24 cellular contexts compared by ENCODE assay signal in genomic region chr6:95777338-95777737, GRCh38.
"Had no signal": no experiment of that assay in that cellular context is flagged by ENCODE, and none has a peak within 500 bp of the region (broad histone marks: within the 10 kb centered on the region; RNA-seq: fewer than 3 reads in every experiment).

No MANE protein-coding gene starts in this region.

- H3K4me3 ChIP-seq: colonic mucosa, coronary artery, dorsolateral prefrontal cortex, esophagus muscularis mucosa, esophagus squamous epithelium, gastrocnemius medialis, gastroesophageal sphincter, heart left ventricle, heart right ventricle had no signal

- DNase-seq: colonic mucosa; cortex of kidney; dermis blood vessel endothelial cell; dorsolateral prefrontal cortex; effector CD4-positive, alpha-beta T cell; effector CD8-positive, alpha-beta T cell; effector memory CD4-positive, alpha-beta T cell; effector memory CD8-positive, alpha-beta T cell; endodermal cell; erythroblast; esophagus squamous epithelium; foreskin fibroblast; foreskin keratinocyte; foreskin melanocyte; gastrocnemius medialis; glutamatergic neuron; head of caudate nucleus; heart left ventricle; heart right ventricle had no signal

- H3K27ac ChIP-seq: colonic mucosa, coronary artery, dorsolateral prefrontal cortex, epithelial cell of prostate, esophagus muscularis mucosa, esophagus squamous epithelium, foreskin keratinocyte, gastrocnemius medialis, gastroesophageal sphincter, heart left ventricle, heart right ventricle had no signal

- H3K36me3 ChIP-seq: colonic mucosa, esophagus muscularis mucosa, esophagus squamous epithelium, gastrocnemius medialis, gastroesophageal sphincter, heart left ventricle, heart right ventricle had no signal

- H3K27me3 ChIP-seq: colonic mucosa, dorsolateral prefrontal cortex, esophagus muscularis mucosa, esophagus squamous epithelium, foreskin keratinocyte, gastrocnemius medialis, gastroesophageal sphincter, heart left ventricle, heart right ventricle had no signal

- H3K4me1 ChIP-seq: colonic mucosa, esophagus muscularis mucosa, esophagus squamous epithelium, foreskin keratinocyte, gastrocnemius medialis, gastroesophageal sphincter, heart left ventricle, heart right ventricle had no signal

- ATAC-seq: effector memory CD8-positive, alpha-beta T cell; esophagus mucosa; foreskin keratinocyte; gastrocnemius medialis; gastroesophageal sphincter; heart left ventricle; heart right ventricle had no signal

- H3K9me3 ChIP-seq: colonic mucosa, esophagus squamous epithelium, gastrocnemius medialis, gastroesophageal sphincter had no signal
